Comparison of ENCODE assay signal across 11 cellular contexts in genomic region chr1:182622795-182623528, GRCh38. TPM values are rescaled to one million over a fixed set of nuclear protein-coding genes. Genes with fewer than 3 reads are reported as not detected.
A peak's percentile ranks its signal among the peaks of the same experiment; 100 is the strongest.
DNase-seq lines count a peak whose midpoint lies in the region; ATAC-seq lines count a peak whose summit lies in the region.
"Had no signal": no experiment of that assay in that cellular context is flagged by ENCODE, and none has a peak within 500 bp of the region (broad histone marks: within the 10 kb centered on the region; RNA-seq: fewer than 3 reads in every experiment).

No MANE protein-coding gene starts in this region.

- H3K9me3 Mint-ChIP-seq in activated CD4-positive, alpha-beta T cell treated with anti-CD3 and anti-CD28 coated beads, Interleukin-2, amount 10 ng/mL, durations not matched to agents 24 days and 14 days, result peaks cover 13% of the 10 kb centered on the region
- H3K9me3 Mint-ChIP-seq in activated naive CD8-positive, alpha-beta T cell treated with anti-CD3 and anti-CD28 coated beads for 36 hours, result peaks cover 10% of the 10 kb centered on the region

- H3K27me3 Mint-ChIP-seq in activated CD4-positive, alpha-beta T cell treated with anti-CD3 and anti-CD28 coated beads, Interleukin-2, amount 10 ng/mL, durations not matched to agents 24 days and 14 days, result peaks cover 14% of the 10 kb centered on the region
- peaks cover 20% of the 10 kb centered on the region for H3K27me3 Mint-ChIP-seq in activated naive CD8-positive, alpha-beta T cell treated with anti-CD3 and anti-CD28 coated beads for 36 hours

- peak overlapping the region; percentile 14 for H3K27ac Mint-ChIP-seq in activated CD4-positive, alpha-beta T cell treated with anti-CD3 and anti-CD28 coated beads, Interleukin-2, amount 10 ng/mL, durations not matched to agents 24 days and 14 days
- no peak overlapping the region for H3K27ac Mint-ChIP-seq in activated naive CD8-positive, alpha-beta T cell treated with anti-CD3 and anti-CD28 coated beads for 36 hours

- no peak overlapping the region for H3K4me3 Mint-ChIP-seq in activated CD4-positive, alpha-beta T cell treated with anti-CD3 and anti-CD28 coated beads, Interleukin-2, amount 10 ng/mL, durations not matched to agents 24 days and 14 days
- peak overlapping the region; percentile 11 for H3K4me3 Mint-ChIP-seq in activated naive CD8-positive, alpha-beta T cell treated with anti-CD3 and anti-CD28 coated beads for 36 hours

- H3K4me1 Mint-ChIP-seq in activated CD4-positive, alpha-beta T cell treated with anti-CD3 and anti-CD28 coated beads, Interleukin-2, amount 10 ng/mL, durations not matched to agents 24 days and 14 days, result peaks cover 67% of the 10 kb centered on the region
- peaks cover 81% of the 10 kb centered on the region for H3K4me1 Mint-ChIP-seq in activated naive CD8-positive, alpha-beta T cell treated with anti-CD3 and anti-CD28 coated beads for 36 hours

- ATAC-seq in HG02763 (IDR thresholded peaks at IDR 0.05; ENCODE audit: unreplicated experiment), result peak; percentile 52
- ATAC-seq in sciatic nerve, result peak; percentile 90

- no peak for DNase-seq in activated CD4-positive, alpha-beta T cell treated with anti-CD3 and anti-CD28 coated beads, Interleukin-2, amount 10 ng/mL, durations not matched to agents 24 days and 14 days
- DNase-seq in activated CD4-positive, alpha-beta T cell treated with anti-CD3 and anti-CD28 coated beads for 48 hours, result no peak
- DNase-seq in activated naive CD8-positive, alpha-beta T cell treated with anti-CD3 and anti-CD28 coated beads for 36 hours, result no peak
- DNase-seq in sciatic nerve (ENCODE audit: low spot score) (no peak), posterior cingulate gyrus (no peak), OCI-M1 (lab: John Stamatoyannopoulos, UW) (no peak), NCI-H2227 treated with DMSO at 0.1 percent for 48 hours (lab: John Stamatoyannopoulos, UW) (no peak)
- DNase-seq: NCI-H1436 treated with DMSO at 0.1 percent for 48 hours; SJCRH30; stimulated activated CD4-positive, alpha-beta T cell treated with anti-CD3 and anti-CD28 coated beads, Interleukin-2, amount 100 ng/mL, for 48 hours had no signal

- intact Hi-C loops in activated CD4-positive, alpha-beta T cell treated with anti-CD3 and anti-CD28 coated beads, Interleukin-2, amount 10 ng/mL, durations not matched to agents 24 days and 14 days (cut with micrococcal nuclease), result no loop called here
- intact Hi-C loops in sciatic nerve (cut with DNase I), result no loop called here
- intact Hi-C loops in posterior cingulate gyrus (cut with DNase I), result no loop called here

- H3K36me3 Mint-ChIP-seq in activated CD4-positive, alpha-beta T cell treated with anti-CD3 and anti-CD28 coated beads, Interleukin-2, amount 10 ng/mL, durations not matched to agents 24 days and 14 days (ENCODE audit: low read depth), result peaks cover 6% of the 10 kb centered on the region
- H3K36me3 Mint-ChIP-seq in activated naive CD8-positive, alpha-beta T cell treated with anti-CD3 and anti-CD28 coated beads for 36 hours, result peaks cover 4% of the 10 kb centered on the region

RNA-seq across cellular contexts. Expression of gene RGS16, which starts 18.8 kb away (rescaled TPM):
- total RNA-seq in activated CD4-positive, alpha-beta T cell treated with anti-CD3 and anti-CD28 coated beads, Interleukin-2, amount 10 ng/mL, durations not matched to agents 24 days and 14 days, result 94.3 and 94.7 TPM in 2 replicates
- 10 to 100 TPM; 68.1 to 70.7 TPM for total RNA-seq in activated naive CD8-positive, alpha-beta T cell treated with anti-CD3 and anti-CD28 coated beads for 36 hours
- 14.1 TPM for total RNA-seq in sciatic nerve

RNA-seq across cellular contexts. Expression of gene RNASEL, which starts 33.9 kb away (rescaled TPM):
- 3.4 and 4.8 TPM in 2 replicates for total RNA-seq in activated CD4-positive, alpha-beta T cell treated with anti-CD3 and anti-CD28 coated beads, Interleukin-2, amount 10 ng/mL, durations not matched to agents 24 days and 14 days
- total RNA-seq in activated naive CD8-positive, alpha-beta T cell treated with anti-CD3 and anti-CD28 coated beads for 36 hours, result 1 to 10 TPM; 4.1 to 4.3 TPM
- total RNA-seq in sciatic nerve, result 11.6 TPM
